Comparison of ENCODE assay signal across 23 cellular contexts in genomic region chr5:138102454-138103320, GRCh38. TPM values are rescaled to one million over a fixed set of nuclear protein-coding genes. Genes with fewer than 3 reads are reported as not detected.
DNase-seq lines count a peak whose midpoint lies in the region; ATAC-seq and TF ChIP-seq lines count a peak whose summit lies in the region.
"Had no signal": no experiment of that assay in that cellular context is flagged by ENCODE, and none has a peak within 500 bp of the region (broad histone marks: within the 10 kb centered on the region; RNA-seq: fewer than 3 reads in every experiment).

No MANE protein-coding gene starts in this region.

- no peaks in the 10 kb centered on the region for H3K79me2 ChIP-seq in Loucy (ENCODE audit: insufficient read depth, low read length)
- H3K79me2 ChIP-seq: hepatocyte, parathyroid adenoma had no signal

- H3K27me3 Mint-ChIP-seq in CD4-positive, alpha-beta T cell = peaks cover 8% of the 10 kb centered on the region

- TF ChIP-seq CTCF in Loucy (conservative IDR thresholded peaks at IDR 0.05; ENCODE audit: low read length) = no peak
- TF ChIP-seq CTCF in CD4-positive, alpha-beta T cell (IDR thresholded peaks at IDR 0.05) = no peak

- POLR2A ChIA-PET in CD4-positive, alpha-beta T cell (lab: Charles Lee) = no interaction called here

- H3K4me1 ChIP-seq in Loucy (ENCODE audit: insufficient read depth, low read length, poor library complexity, severe bottlenecking) (no peaks in the 10 kb centered on the region), right cardiac atrium (ENCODE audit: control insufficient read depth, insufficient read depth, low read length) (no peaks in the 10 kb centered on the region)
- H3K4me1 ChIP-seq: parathyroid adenoma, tibial artery had no signal

- H3K36me3 Mint-ChIP-seq in CD4-positive, alpha-beta T cell (ENCODE audit: low read depth) = no peaks in the 10 kb centered on the region
- H3K36me3 Mint-ChIP-seq: natural killer cell had no signal

- WGBS in right cardiac atrium = 56% methylated on average over 7 of the region's 7 CpGs

- no peak overlapping the region for H3K27ac ChIP-seq in CD4-positive, alpha-beta T cell (ENCODE audit: low read depth, low read length)
- no peak overlapping the region for H3K27ac ChIP-seq in right cardiac atrium (ENCODE audit: low read length)
- H3K27ac ChIP-seq: hepatocyte, parathyroid adenoma, tibial artery had no signal

- intact Hi-C loops in CD4-positive, alpha-beta T cell (cut with DNase I, micrococcal nuclease) = no loop called here
- intact Hi-C loops in right cardiac atrium (cut with DNase I) = no loop called here

- no peaks in the 10 kb centered on the region for H3K4me1 Mint-ChIP-seq in CD4-positive, alpha-beta T cell (ENCODE audit: low read depth)
- H3K4me1 Mint-ChIP-seq: natural killer cell had no signal

- H3K9me3 Mint-ChIP-seq in CD4-positive, alpha-beta T cell = no peaks in the 10 kb centered on the region
- H3K9me3 Mint-ChIP-seq: natural killer cell had no signal

- H4K20me1 ChIP-seq in Loucy (ENCODE audit: insufficient read depth, low read length, poor library complexity, severe bottlenecking) = no peaks in the 10 kb centered on the region

- no peaks in the 10 kb centered on the region for H3K27me3 ChIP-seq in Loucy (ENCODE audit: insufficient read depth, low read length, poor library complexity, severe bottlenecking)
- no peaks in the 10 kb centered on the region for H3K27me3 ChIP-seq in CD4-positive, alpha-beta T cell (ENCODE audit: control insufficient read depth, insufficient read depth, low read length)
- no peaks in the 10 kb centered on the region for H3K27me3 ChIP-seq in right cardiac atrium (ENCODE audit: control insufficient read depth, insufficient read depth)
- H3K27me3 ChIP-seq: hepatocyte had no signal

- H3K4me2 ChIP-seq in Loucy (ENCODE audit: low read depth, low read length, poor library complexity, severe bottlenecking) = no peak overlapping the region
- H3K4me2 ChIP-seq: hepatocyte had no signal

- H3K9ac ChIP-seq in Loucy (ENCODE audit: low read depth, low read length, poor library complexity, severe bottlenecking) = no peak overlapping the region
- H3K9ac ChIP-seq: parathyroid adenoma had no signal

- H3K9me3 ChIP-seq in Loucy (ENCODE audit: insufficient read depth, low read depth, low read length) (no peaks in the 10 kb centered on the region), right cardiac atrium (ENCODE audit: control insufficient read depth, low read length) (no peaks in the 10 kb centered on the region)
- no peaks in the 10 kb centered on the region for H3K9me3 ChIP-seq in CD4-positive, alpha-beta T cell (ENCODE audit: control insufficient read depth, low read length)
- H3K9me3 ChIP-seq: tibial artery had no signal

- CTCF ChIA-PET in CD4-positive, alpha-beta T cell (lab: Charles Lee) = no interaction called here

- H3K4me3 Mint-ChIP-seq in CD4-positive, alpha-beta T cell = no peak overlapping the region
- H3K4me3 Mint-ChIP-seq: natural killer cell had no signal

- no peaks in the 10 kb centered on the region for H3K36me3 ChIP-seq in Loucy (ENCODE audit: insufficient read depth, low read length)
- H3K36me3 ChIP-seq: tibial artery had no signal

- H3F3A ChIP-seq in Loucy (ENCODE audit: low read depth) = no peaks in the 10 kb centered on the region

- no peaks in the 10 kb centered on the region for H3K9me2 ChIP-seq in Loucy (replicated peaks; ENCODE audit: low read depth, low read length)

- no peak overlapping the region for H3K27ac Mint-ChIP-seq in CD4-positive, alpha-beta T cell
- H3K27ac Mint-ChIP-seq: natural killer cell had no signal

- H3K4me3 ChIP-seq in Loucy (ENCODE audit: low read length, poor library complexity, severe bottlenecking) (no peak overlapping the region), right cardiac atrium (ENCODE audit: low read length) (no peak overlapping the region)
- H3K4me3 ChIP-seq: hepatocyte, tibial artery had no signal

- peak overlapping the region; percentile 63; the same call in 1 of the 2 replicates for H2AFZ ChIP-seq in Loucy (ENCODE audit: low read length)
- H2AFZ ChIP-seq: hepatocyte, parathyroid adenoma had no signal

- ATAC-seq in GM18867 (IDR thresholded peaks at IDR 0.05; ENCODE audit: unreplicated experiment) (peak; percentile 47), right cardiac atrium (no peak)
- no peak for ATAC-seq in CD4-positive, alpha-beta T cell (ENCODE audit: poor library complexity)
- ATAC-seq: natural killer cell, SK-N-SH treated with all-trans-retinoic acid at 6 μM for 48 hours had no signal

- peak; percentile 62 for DNase-seq in SIG-M5 (lab: John Stamatoyannopoulos, UW)
- DNase-seq in mesenteric fat pad (ENCODE audit: low spot score) = peak; percentile 16
- DNase-seq in kidney tubule cell (ENCODE audit: low spot score) = no peak
- no peak for DNase-seq in CD4-positive, alpha-beta T cell
- no peak for DNase-seq in HUDEP-2 (lab: John Stamatoyannopoulos, UW; ENCODE audit: unreplicated experiment in 76 of 76)
- no peak for DNase-seq in right cardiac atrium
- DNase-seq: activated CD4-positive, alpha-beta T cell treated with anti-CD3 and anti-CD28 coated beads for 4 hours; activated effector memory CD4-positive, alpha-beta T cell treated with anti-CD3 and anti-CD28 coated beads, Interleukin-2, amount 50 U/mL, for 16 hours; EL; natural killer cell; NCI-H1417 treated with DMSO at 0.1 percent for 48 hours; NCI-H2171 treated with DMSO at 0.1 percent for 48 hours; stimulated activated naive CD4-positive, alpha-beta T cell treated with Interleukin-2 at 50 U/mL for 16 hours; tibial artery had no signal

RNA-seq across cellular contexts. Expression of gene WNT8A, which starts 18.9 kb away (rescaled TPM):
- not detected for total RNA-seq in mesenteric fat pad
- not detected for total RNA-seq in CD4-positive, alpha-beta T cell
- not detected for total RNA-seq in right cardiac atrium
- not detected for polyA plus RNA-seq in right cardiac atrium
- total RNA-seq: hepatocyte, lung microvascular endothelial cell, natural killer cell, RPMI7951 had no signal
- polyA plus RNA-seq: adipose tissue, hepatocyte, keratinocyte had no signal

RNA-seq across cellular contexts. Expression of gene NME5, which starts 36.5 kb away (rescaled TPM):
- total RNA-seq in mesenteric fat pad (0.71 TPM), right cardiac atrium (1 to 10 TPM; 5.0 to 6.8 (median 6.1) TPM)
- total RNA-seq in CD4-positive, alpha-beta T cell = not detected
- polyA plus RNA-seq in right cardiac atrium = 6.1 TPM
- total RNA-seq: natural killer cell had no signal

Comparison
In these comparisons a context has a peak if more than half of its experiments do, and no peak if none do; other contexts are left out.
1. DNase-seq: peak in SIG-M5 (single experiment) and mesenteric fat pad (single experiment); none in kidney tubule cell (single experiment), CD4-positive, alpha-beta T cell (0 of 10), HUDEP-2 (0 of 76) and right cardiac atrium (0 of 3).